Comparison of ENCODE assay signal across 24 cellular contexts in the genomic region with DNA sequence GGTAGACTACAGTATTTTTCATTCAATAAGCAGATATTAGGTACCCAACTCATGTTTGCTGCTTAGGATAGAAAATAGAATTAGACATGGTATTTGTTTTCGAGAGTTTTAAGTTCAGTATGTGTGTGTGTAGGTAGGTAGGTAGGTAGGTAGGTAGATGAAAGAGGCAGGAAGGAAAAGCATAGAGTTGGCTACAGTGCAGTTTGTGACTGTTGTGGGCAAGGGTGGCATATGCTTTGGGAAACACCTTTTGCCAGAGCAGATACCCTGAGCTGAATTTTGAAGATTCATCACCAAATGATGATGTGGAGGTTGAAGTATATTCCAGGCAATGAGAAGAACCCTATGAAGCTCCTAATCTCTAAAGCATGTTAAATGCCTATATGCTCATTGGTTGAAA.
"Had no signal": no experiment of that assay in that cellular context is flagged by ENCODE, and none has a peak within 500 bp of the region (broad histone marks: within the 10 kb centered on the region; RNA-seq: fewer than 3 reads in every experiment).

No MANE protein-coding gene starts in this region.

- H3K36me3 Mint-ChIP-seq: immature natural killer cell, memory B cell, naive B cell had no signal

- DNase-seq: dermis blood vessel endothelial cell; dorsolateral prefrontal cortex; effector CD4-positive, alpha-beta T cell; effector memory CD4-positive, alpha-beta T cell; foreskin keratinocyte; heart left ventricle; hypothalamus; immature natural killer cell; islet precursor cell; kidney; kidney glomerular epithelial cell; left colon; left ventricle myocardium superior; mammary epithelial cell; mesendoderm; midbrain; naive B cell had no signal

- H3K27ac ChIP-seq: coronary artery, dorsolateral prefrontal cortex, esophagus muscularis mucosa, foreskin keratinocyte, gastroesophageal sphincter, hepatocyte had no signal

- H3K4me3 ChIP-seq: coronary artery, dorsolateral prefrontal cortex, esophagus muscularis mucosa, gastroesophageal sphincter, heart left ventricle, hepatocyte, lung had no signal

- H3K4me3 Mint-ChIP-seq: immature natural killer cell, memory B cell, naive B cell had no signal

- H3K4me1 Mint-ChIP-seq: immature natural killer cell, memory B cell, naive B cell had no signal

- H3K9me3 ChIP-seq: esophagus muscularis mucosa, gastroesophageal sphincter, heart left ventricle had no signal

- H3K9me3 Mint-ChIP-seq: immature natural killer cell, memory B cell had no signal

- H3K27ac Mint-ChIP-seq: immature natural killer cell, memory B cell, naive B cell had no signal

- ATAC-seq: foreskin keratinocyte, gastroesophageal sphincter, heart left ventricle, left lobe of liver, left ventricle myocardium superior had no signal

- H3K27me3 ChIP-seq: esophagus muscularis mucosa, gastroesophageal sphincter, heart left ventricle, hepatocyte had no signal

- H3K4me1 ChIP-seq: esophagus muscularis mucosa, foreskin keratinocyte, gastroesophageal sphincter had no signal

- H3K36me3 ChIP-seq: esophagus muscularis mucosa, gastroesophageal sphincter, heart left ventricle had no signal
